Comparison of ENCODE assay signal across 4 cellular contexts in the genomic region with DNA sequence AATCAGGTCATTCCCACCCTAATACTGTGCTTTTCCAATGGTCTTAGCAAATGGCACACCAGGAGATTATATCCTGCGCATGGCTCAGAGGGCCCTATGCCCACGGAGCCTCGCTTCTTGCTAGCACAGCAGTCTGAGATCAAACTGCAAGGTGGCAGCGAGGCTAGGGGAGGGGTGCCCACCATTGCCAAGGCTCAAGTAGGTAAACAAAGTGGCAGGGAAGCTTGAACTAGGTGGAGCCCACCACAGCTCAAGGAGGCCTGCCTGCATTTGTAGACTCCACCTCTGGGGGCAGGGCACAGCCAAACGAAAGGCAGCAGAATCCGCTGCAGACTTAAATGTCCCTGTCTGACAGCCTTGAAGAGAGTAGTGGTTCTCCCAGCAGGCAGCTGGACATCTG. TPM values are rescaled to one million over a fixed set of nuclear protein-coding genes. Genes with fewer than 3 reads are reported as not detected.
"Had no signal": no experiment of that assay in that cellular context is flagged by ENCODE, and none has a peak within 500 bp of the region (broad histone marks: within the 10 kb centered on the region; RNA-seq: fewer than 3 reads in every experiment).

No MANE protein-coding gene starts in this region.

RNA-seq across cellular contexts. Expression of a gene that starts 23.5 kb away (rescaled TPM):
- total RNA-seq: colonic mucosa, epithelial cell of proximal tubule, gastrocnemius medialis had no signal
- polyA plus RNA-seq: hepatocyte had no signal
